25 cellular contexts compared by ENCODE assay signal in the genomic region with DNA sequence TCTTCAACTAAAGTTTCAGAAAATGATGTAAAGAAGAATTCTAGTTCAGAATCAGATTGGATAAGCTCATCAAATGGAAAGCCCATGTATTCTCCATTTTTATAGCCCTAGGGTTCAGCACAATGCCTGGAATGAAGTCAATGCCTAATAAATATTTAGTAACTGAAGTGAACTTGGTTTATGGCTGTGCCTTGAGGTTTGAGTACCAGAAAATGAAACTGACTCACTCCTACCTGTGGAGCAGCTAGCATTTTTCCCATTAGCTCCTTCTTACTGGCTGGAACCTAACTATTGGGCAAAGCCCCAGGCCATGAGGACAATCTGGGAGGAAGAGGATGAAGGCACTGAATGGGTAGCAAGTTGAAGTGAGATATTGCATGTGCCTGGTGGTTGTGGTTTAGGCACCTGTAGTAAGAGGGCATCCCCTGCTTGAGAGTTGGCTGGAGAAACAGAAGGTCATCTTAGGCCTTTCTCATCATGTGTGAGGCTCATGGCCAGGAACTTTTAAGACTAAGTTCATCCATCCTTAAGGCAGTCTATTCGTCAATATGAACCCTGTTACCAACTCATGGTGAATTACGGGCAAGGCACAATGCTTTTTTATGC.
DNase-seq lines count a peak whose midpoint lies in the region; ATAC-seq, FAIRE-seq and TF ChIP-seq lines count a peak whose summit lies in the region.
"Had no signal": no experiment of that assay in that cellular context is flagged by ENCODE, and none has a peak within 500 bp of the region (broad histone marks: within the 10 kb centered on the region; RNA-seq: fewer than 3 reads in every experiment).

No MANE protein-coding gene starts in this region.

- no peak for TF ChIP-seq CTCF in body of pancreas (IDR thresholded peaks at IDR 0.05)

- H3K27ac ChIP-seq in body of pancreas: no peak overlapping the region
- H3K27ac ChIP-seq in naive thymus-derived CD4-positive, alpha-beta T cell (ENCODE audit: low read depth, low read length): no peak overlapping the region
- H3K27ac ChIP-seq: A549 had no signal

- H3K4me3 Mint-ChIP-seq in naive thymus-derived CD4-positive, alpha-beta T cell: no peak overlapping the region
- H3K4me3 Mint-ChIP-seq: H9; IgD-negative memory B cell; T-helper 1 cell treated with Interleukin-12 subunit alpha and Interleukin-12 subunit beta and Interleukin-4 antibody, amounts not matched to agents 30 μg/mL and 1 μg/mL, for 36 hours had no signal

- peaks cover 0 to 20% (median 6%) of the 10 kb centered on the region in 11 donors for H3K9me3 Mint-ChIP-seq in naive thymus-derived CD4-positive, alpha-beta T cell
- H3K9me3 Mint-ChIP-seq: H9 had no signal

- H3K36me3 ChIP-seq in body of pancreas (replicated peaks in 1 of 2; ENCODE audit: insufficient read depth in 1 of 2, low read depth in 2 of 2): no peaks in the 10 kb centered on the region
- no peaks in the 10 kb centered on the region for H3K36me3 ChIP-seq in naive thymus-derived CD4-positive, alpha-beta T cell (ENCODE audit: control insufficient read depth in 2 of 3, insufficient read depth in 3 of 3, low read length in 3 of 3)
- H3K36me3 ChIP-seq: BE2C, MG63 had no signal

- CTCF ChIA-PET in naive thymus-derived CD4-positive, alpha-beta T cell (lab: Charles Lee): no interaction called here

- no peak overlapping the region for H3K4me3 ChIP-seq in body of pancreas
- no peak overlapping the region for H3K4me3 ChIP-seq in naive thymus-derived CD4-positive, alpha-beta T cell (ENCODE audit: low read length)
- H3K4me3 ChIP-seq: A549, MG63 had no signal

- H3K4me1 Mint-ChIP-seq in naive thymus-derived CD4-positive, alpha-beta T cell: no peaks in the 10 kb centered on the region
- H3K4me1 Mint-ChIP-seq: IgD-negative memory B cell had no signal

- no peaks in the 10 kb centered on the region for H3K4me1 ChIP-seq in body of pancreas
- H3K4me1 ChIP-seq in naive thymus-derived CD4-positive, alpha-beta T cell (ENCODE audit: control insufficient read depth in 2 of 2, insufficient read depth in 2 of 2, low read length in 2 of 2): no peaks in the 10 kb centered on the region
- H3K4me1 ChIP-seq: BE2C had no signal

- intact Hi-C loops in body of pancreas (cut with DNase I): no loop called here
- intact Hi-C loops in naive thymus-derived CD4-positive, alpha-beta T cell (cut with micrococcal nuclease): no loop called here

- FAIRE-seq in GM12892 (lab: Jason Lieb, UNC) (peak; percentile 63), urothelium cell line (lab: Jason Lieb, UNC) (peak; percentile 69)
- FAIRE-seq: A549, D721Med, RCC 7860 had no signal

- TF ChIP-seq POLR2A in GM12892 (IDR thresholded peaks at IDR 0.05; ENCODE audit: low read depth, low read length) (no peak), body of pancreas (IDR thresholded peaks at IDR 0.05) (no peak)

- no peaks in the 10 kb centered on the region for H3K9me3 ChIP-seq in body of pancreas
- H3K9me3 ChIP-seq in naive thymus-derived CD4-positive, alpha-beta T cell (ENCODE audit: control insufficient read depth in 2 of 3, low read length in 3 of 3): no peaks in the 10 kb centered on the region
- H3K9me3 ChIP-seq: A549, BE2C had no signal

- POLR2A ChIA-PET in naive thymus-derived CD4-positive, alpha-beta T cell (lab: Charles Lee): no interaction called here

- ATAC-seq in GM19463 (IDR thresholded peaks at IDR 0.05; ENCODE audit: unreplicated experiment): peak; percentile 35
- ATAC-seq in body of pancreas: no peak
- no peak for ATAC-seq in naive thymus-derived CD4-positive, alpha-beta T cell
- ATAC-seq: A549 had no signal

- peaks cover 0 to 4% (median 0%) of the 10 kb centered on the region in 5 donors for H3K27me3 Mint-ChIP-seq in naive thymus-derived CD4-positive, alpha-beta T cell

- 89 to 94% methylated on average over 2 of the region's 2 CpGs for WGBS in body of pancreas, 2 donors

- H3K27me3 ChIP-seq in body of pancreas: no peaks in the 10 kb centered on the region
- H3K27me3 ChIP-seq in naive thymus-derived CD4-positive, alpha-beta T cell (ENCODE audit: control insufficient read depth in 2 of 2, insufficient read depth in 2 of 2, low read length in 2 of 2): no peaks in the 10 kb centered on the region
- H3K27me3 ChIP-seq: BE2C, MG63 had no signal

- H3K36me3 Mint-ChIP-seq in naive thymus-derived CD4-positive, alpha-beta T cell: no peaks in the 10 kb centered on the region
- H3K36me3 Mint-ChIP-seq: IgD-negative memory B cell had no signal

- DNase-seq in GM12892 (ENCODE audit: insufficient read length) (no peak), M059J (ENCODE audit: low read depth) (peak; percentile 47), urothelium cell line (ENCODE audit: low spot score) (no peak), body of pancreas (no peak), SHP77 (lab: John Stamatoyannopoulos, UW) (no peak)
- no peak for DNase-seq in naive thymus-derived CD4-positive, alpha-beta T cell
- DNase-seq: BE2C, DMS53, EL, GF-D8, H9, Kasumi-1, MG63, NCI-H1417, NCI-H1694 treated with DMSO at 0.1 percent for 48 hours, NCI-H2081 treated with DMSO at 0.1 percent for 48 hours, NCI-H2171 treated with DMSO at 0.1 percent for 48 hours, NCI-H524 treated with DMSO at 0.1 percent for 48 hours, OCI-M1 had no signal

- H3K27ac Mint-ChIP-seq in naive thymus-derived CD4-positive, alpha-beta T cell: no peak overlapping the region
- H3K27ac Mint-ChIP-seq: H9; IgD-negative memory B cell; T-helper 1 cell treated with Interleukin-12 subunit alpha and Interleukin-12 subunit beta and Interleukin-4 antibody, amounts not matched to agents 30 μg/mL and 1 μg/mL, for 36 hours had no signal
